Comparison of ENCODE assay signal across 26 cellular contexts in the genomic region with DNA sequence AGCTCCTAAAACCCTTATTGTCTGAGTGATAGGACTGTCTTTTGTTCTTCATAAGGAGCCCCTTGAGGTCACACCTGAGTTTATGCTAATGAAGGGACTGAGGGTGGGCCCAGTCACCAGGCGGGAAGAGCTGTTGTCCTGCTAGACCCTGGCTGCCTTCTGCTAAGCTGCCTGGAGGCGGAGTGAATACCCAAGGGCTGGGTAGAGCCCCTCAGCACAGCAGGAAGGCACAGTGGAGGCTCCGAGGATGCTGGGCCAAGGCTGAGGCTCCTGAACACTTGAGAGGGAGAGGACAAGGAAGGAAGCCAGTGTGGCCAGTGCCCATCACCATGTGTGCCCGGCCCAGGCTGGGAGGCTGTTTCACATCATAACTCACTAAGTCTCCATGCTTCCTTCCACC. TPM values are rescaled to one million over a fixed set of nuclear protein-coding genes. Genes with fewer than 3 reads are reported as not detected.
DNase-seq lines count a peak whose midpoint lies in the region; ATAC-seq and TF ChIP-seq lines count a peak whose summit lies in the region.
"Had no signal": no experiment of that assay in that cellular context is flagged by ENCODE, and none has a peak within 500 bp of the region (broad histone marks: within the 10 kb centered on the region; RNA-seq: fewer than 3 reads in every experiment).

No MANE protein-coding gene starts in this region.

- H4K20me1 ChIP-seq in GM23338 (replicated peaks; ENCODE audit: insufficient read depth), result no peaks in the 10 kb centered on the region
- no peaks in the 10 kb centered on the region for H4K20me1 ChIP-seq in neural progenitor cell (ENCODE audit: low read depth)

- TF ChIP-seq POLR2A in GM18505 (IDR thresholded peaks at IDR 0.05; ENCODE audit: borderline replicate concordance, extremely low read depth, insufficient read depth, insufficient read length) (no peak), thyroid gland (IDR thresholded peaks at IDR 0.05) (no peak)

- H3K79me2 ChIP-seq in GM23338 (replicated peaks; ENCODE audit: insufficient read depth), result no peaks in the 10 kb centered on the region
- no peaks in the 10 kb centered on the region for H3K79me2 ChIP-seq in neural progenitor cell (ENCODE audit: low read depth)

- no peaks in the 10 kb centered on the region; the same call in 2 of the 3 replicates for H3K36me3 Mint-ChIP-seq in GM23338 (ENCODE audit: low read depth)
- H3K36me3 Mint-ChIP-seq in endodermal cell (ENCODE audit: low read depth), result no peaks in the 10 kb centered on the region
- H3K36me3 Mint-ChIP-seq in neural progenitor cell, result no peaks in the 10 kb centered on the region
- H3K36me3 Mint-ChIP-seq: CD8-positive, alpha-beta memory T cell had no signal

- 55% methylated on average over 4 of the region's 4 CpGs; no CpG with 5 or more reads in 1 of the 2 experiments for WGBS in endodermal cell (ENCODE audit: insufficient coverage in 1 of 2, insufficient read length in 1 of 2), 2 experiments
- WGBS in thyroid gland, 2 donors, result 48 to 51% methylated on average over 3 to 4 of the region's 4 CpGs

- H2AFZ ChIP-seq in GM23338 (no peak overlapping the region), neural progenitor cell (replicated peaks) (no peak overlapping the region)
- H2AFZ ChIP-seq: PC-9 had no signal

- H3K4me3 ChIP-seq in GM23338 (no peak overlapping the region), endodermal cell (ENCODE audit: low read length) (no peak overlapping the region), neural progenitor cell (no peak overlapping the region), tibial artery (no peak overlapping the region), thyroid gland (replicated peaks in 1 of 3) (no peak overlapping the region)
- H3K4me3 ChIP-seq: PC-9, SJSA1 had no signal

- H3K36me3 ChIP-seq in GM23338 (ENCODE audit: insufficient read depth) (no peaks in the 10 kb centered on the region), endodermal cell (ENCODE audit: control insufficient read depth, insufficient read depth, low read length) (no peaks in the 10 kb centered on the region), neural progenitor cell (no peaks in the 10 kb centered on the region), tibial artery (no peaks in the 10 kb centered on the region), thyroid gland (no peaks in the 10 kb centered on the region)
- H3K36me3 ChIP-seq: BE2C, SJSA1 had no signal

- intact Hi-C loops in tibial artery (cut with DNase I; ENCODE audit: low total_unique reads) (no loop called here), thyroid gland (cut with DNase I) (no loop called here)

- H3K9ac ChIP-seq in endodermal cell (ENCODE audit: extremely low read depth, low read length, poor library complexity, severe bottlenecking) (no peak overlapping the region), neural progenitor cell (no peak overlapping the region)

- H3K4me1 Mint-ChIP-seq in GM23338 (peaks cover 25% of the 10 kb centered on the region), endodermal cell (peaks cover 26% of the 10 kb centered on the region), neural progenitor cell (peaks cover 14% of the 10 kb centered on the region)

- H3K27ac Mint-ChIP-seq in GM23338, result no peak overlapping the region
- H3K27ac Mint-ChIP-seq in endodermal cell, result peak overlapping the region; percentile 28
- peak overlapping the region; percentile 82 for H3K27ac Mint-ChIP-seq in neural progenitor cell
- H3K27ac Mint-ChIP-seq: CD14-positive monocyte; CD8-positive, alpha-beta memory T cell had no signal

- 0 out of 4 replicates have a peak, but pooled peaks of 1 of the 2 experiments have one; percentile 18 for TF ChIP-seq CTCF in GM23338 (conservative IDR thresholded peaks at IDR 0.05; ENCODE audit: low read depth in 2 of 2)
- peak; percentile 72 for TF ChIP-seq CTCF in endodermal cell (conservative IDR thresholded peaks at IDR 0.05)
- no peak for TF ChIP-seq CTCF in neural progenitor cell (IDR thresholded peaks at IDR 0.05)
- no peak for TF ChIP-seq CTCF in tibial artery (IDR thresholded peaks at IDR 0.05)
- TF ChIP-seq CTCF in thyroid gland (IDR thresholded peaks at IDR 0.05), result no peak

- 0 out of 2 replicates have a peak, but pooled peaks cover 6% of the 10 kb centered on the region for H3F3A ChIP-seq in GM23338 (replicated peaks; ENCODE audit: low read depth)
- peaks cover 11% of the 10 kb centered on the region for H3F3A ChIP-seq in neural progenitor cell (ENCODE audit: low read depth)

- H3K27me3 Mint-ChIP-seq in GM23338 (ENCODE audit: insufficient read depth, low read depth, poor library complexity) (peaks cover 15% of the 10 kb centered on the region), endodermal cell (ENCODE audit: insufficient read depth) (peaks cover 6% of the 10 kb centered on the region), neural progenitor cell (ENCODE audit: insufficient read depth, low read depth) (peaks cover 18% of the 10 kb centered on the region)

- peak; percentile 73 for DNase-seq in GM23338 (ENCODE audit: low spot score)
- peak; percentile 28 for DNase-seq in NCI-H69 (lab: John Stamatoyannopoulos, UW)
- peak; percentile 88 for DNase-seq in endodermal cell
- DNase-seq in neural progenitor cell (ENCODE audit: low spot score), result peak; percentile 51
- no peak for DNase-seq in tibial artery
- DNase-seq in thyroid gland, result no peak
- DNase-seq: BE2C; CD8-positive, alpha-beta memory T cell; DMS 273 treated with DMSO at 0.1 percent for 48 hours; DMS79; GOT3; NCI-H1092; NCI-H1417 treated with DMSO at 0.1 percent for 48 hours; NCI-H1694 treated with DMSO at 0.1 percent for 48 hours; NCI-H2081; NCI-H524; NCI-H82; NK-92 treated with Interleukin-12 subunit alpha and Interleukin-12 subunit beta, amount 100 ng/mL, for 24 hours; PC-9; Right ventricle myocardium superior; T-helper 1 cell had no signal

- H3K9me3 Mint-ChIP-seq in GM23338 (no peaks in the 10 kb centered on the region), endodermal cell (no peaks in the 10 kb centered on the region), neural progenitor cell (no peaks in the 10 kb centered on the region)
- H3K9me3 Mint-ChIP-seq: CD8-positive, alpha-beta memory T cell had no signal

- no peaks in the 10 kb centered on the region for H3K9me2 ChIP-seq in GM23338 (ENCODE audit: insufficient read depth)

- H3K4me3 Mint-ChIP-seq in GM23338 (no peak overlapping the region; the same call in 2 of the 3 replicates), endodermal cell (no peak overlapping the region), neural progenitor cell (peak overlapping the region; percentile 14)
- H3K4me3 Mint-ChIP-seq: CD14-positive monocyte; CD8-positive, alpha-beta memory T cell had no signal

- peaks cover 14% of the 10 kb centered on the region for H3K4me1 ChIP-seq in GM23338 (ENCODE audit: insufficient read depth)
- peaks cover 2% of the 10 kb centered on the region for H3K4me1 ChIP-seq in endodermal cell (ENCODE audit: control insufficient read depth, insufficient read depth, low read length)
- no peaks in the 10 kb centered on the region for H3K4me1 ChIP-seq in neural progenitor cell
- H3K4me1 ChIP-seq in tibial artery, result peaks cover 0 to 10% (median 7%) of the 10 kb centered on the region in 4 donors
- H3K4me1 ChIP-seq in thyroid gland, result peaks cover 6 to 8% of the 10 kb centered on the region in 2 donors
- H3K4me1 ChIP-seq: BE2C had no signal

- H3K27ac ChIP-seq in GM23338 (ENCODE audit: low read depth) (no peak overlapping the region), endodermal cell (ENCODE audit: low read depth, low read length) (no peak overlapping the region), neural progenitor cell (no peak overlapping the region), tibial artery (no peak overlapping the region), thyroid gland (no peak overlapping the region)
- H3K27ac ChIP-seq: PC-9, SJSA1 had no signal

- ATAC-seq in GM23338, result peak; percentile 81
- no peak for ATAC-seq in GM18505 (IDR thresholded peaks at IDR 0.05; ENCODE audit: unreplicated experiment)
- ATAC-seq: HepG2 had no signal

- H3K9me3 ChIP-seq in endodermal cell (ENCODE audit: control insufficient read depth, low read length) (no peaks in the 10 kb centered on the region), neural progenitor cell (ENCODE audit: low read depth) (no peaks in the 10 kb centered on the region), tibial artery (no peaks in the 10 kb centered on the region), thyroid gland (no peaks in the 10 kb centered on the region)
- H3K9me3 ChIP-seq: BE2C, SJSA1 had no signal

- H3K4me2 ChIP-seq in GM23338, result no peak overlapping the region
- no peak overlapping the region for H3K4me2 ChIP-seq in neural progenitor cell
- H3K4me2 ChIP-seq: PC-9 had no signal

- H3K27me3 ChIP-seq in GM23338 (ENCODE audit: insufficient read depth), result no peaks in the 10 kb centered on the region
- no peaks in the 10 kb centered on the region for H3K27me3 ChIP-seq in endodermal cell (ENCODE audit: control insufficient read depth, insufficient read depth, low read length, poor library complexity, severe bottlenecking)
- H3K27me3 ChIP-seq in neural progenitor cell, result peaks cover 5% of the 10 kb centered on the region
- H3K27me3 ChIP-seq in tibial artery, result peaks cover 0 to 47% of the 10 kb centered on the region in 2 donors
- H3K27me3 ChIP-seq in thyroid gland, result no peaks in the 10 kb centered on the region
- H3K27me3 ChIP-seq: BE2C had no signal

TF ChIP-seq in GM23338, 12 proteins besides CTCF, POLR2A, EP300 and RAD21:
- no peak for TF ChIP-seq JUNB (IDR thresholded peaks at IDR 0.05; ENCODE audit: unreplicated experiment)
- TF ChIP-seq EZH2 (IDR thresholded peaks at IDR 0.05; ENCODE audit: low read depth, unreplicated experiment), result no peak

RNA-seq across cellular contexts. Expression of a gene that starts 4.9 kb away (rescaled TPM):
- total RNA-seq in GM23338 (2014; rRNA removed; shearing (Covaris generic)), result 127 and 149 TPM in 2 replicates
- 16.5 and 20.6 TPM in 2 replicates for polyA plus RNA-seq in GM23338 (2016; fragmentation: Nextera tagmentation; extraction: Ambion mirVana)
- 10 to 100 TPM; 57.5 to 69.2 TPM for total RNA-seq in endodermal cell
- 45.2 TPM for polyA plus RNA-seq in endodermal cell (2013, experiment 1 of 2)
- 35.4 TPM for polyA plus RNA-seq in endodermal cell (2013, experiment 2 of 2)
- 6.7 and 22.6 TPM in 2 replicates for total RNA-seq in neural progenitor cell (ENCODE audit: low replicate concordance)
- 1 to 10 TPM in 3 of 4 donors, under 1 TPM in 1; 0.33 to 8.9 (median 2.2) TPM for total RNA-seq in thyroid gland
- total RNA-seq: CD8-positive, alpha-beta memory T cell; HepG2; PC-9; RPMI7951 had no signal
- polyA plus RNA-seq: CD14-positive monocyte; CD8-positive, alpha-beta memory T cell; HepG2 had no signal

Comparison
In these comparisons a context has a peak if more than half of its experiments do, and no peak if none do; other contexts are left out.
1. DNase-seq: peak in GM23338 (single experiment), NCI-H69 (single experiment), endodermal cell (single experiment) and neural progenitor cell (single experiment); none in tibial artery (0 of 2) and thyroid gland (0 of 2).